ENCODE assay signal across 25 cellular contexts in genomic region chr10:61110936-61111335, GRCh38.
"Had no signal": no experiment of that assay in that cellular context is flagged by ENCODE, and none has a peak within 500 bp of the region (broad histone marks: within the 10 kb centered on the region; RNA-seq: fewer than 3 reads in every experiment).

No MANE protein-coding gene starts in this region.

- DNase-seq: esophagus squamous epithelium; glutamatergic neuron; immature natural killer cell; left ventricle myocardium inferior; lower lobe of right lung; natural killer cell; pancreas; right cardiac atrium; spleen; stimulated activated CD4-positive, alpha-beta T cell treated with anti-CD3 and anti-CD28 coated beads, Interleukin-15, amount 100 ng/mL, for 24 hours; stimulated activated CD4-positive, alpha-beta T cell treated with anti-CD3 and anti-CD28 coated beads, Interleukin-1b, Interleukin-23, amount 100 ng/mL, for 48 hours; stimulated activated CD4-positive, alpha-beta T cell treated with anti-CD3 and anti-CD28 coated beads, Interleukin-4, amount 100 ng/mL, for 24 hours; stimulated activated naive CD8-positive, alpha-beta T cell treated with anti-CD3 and anti-CD28 coated beads, Interleukin-15, amount 100 ng/mL, for 72 hours; testis; upper lobe of right lung had no signal

- FAIRE-seq: keratinocyte, pancreas had no signal

- H3K9me3 ChIP-seq: esophagus squamous epithelium, gastroesophageal sphincter, left ventricle myocardium inferior, lower lobe of right lung, pancreas, spleen, testis, tibial nerve, upper lobe of right lung, vagina had no signal

- H3K9me3 Mint-ChIP-seq: memory B cell; natural killer cell; neural crest cell; stimulated activated memory B cell treated with anti-CD40 and anti-IgM and Interleukin-4, amounts not matched to agents 10 μg/mL and 1 μg/mL and 100 μg/mL, for 72 hours; stimulated activated naive CD8-positive, alpha-beta T cell treated with anti-CD3 and anti-CD28 coated beads, Interleukin-15, amount 100 ng/mL, for 72 hours had no signal

- H3K4me1 ChIP-seq: gastroesophageal sphincter, left ventricle myocardium inferior, lower lobe of right lung, spleen, testis, tibial nerve, upper lobe of right lung, vagina had no signal

- H3K27me3 Mint-ChIP-seq: dendritic cell treated with granulocyte-macrophage colony-stimulating factor and Interleukin-4, amounts not matched to agents 40 ng/mL and 50 ng/mL, for 4 days had no signal

- H3K36me3 ChIP-seq: esophagus squamous epithelium, gastroesophageal sphincter, left ventricle myocardium inferior, lower lobe of right lung, pancreas, spleen, tibial nerve, upper lobe of right lung, vagina had no signal

- ATAC-seq: gastroesophageal sphincter; lower lobe of right lung; natural killer cell; right cardiac atrium; stimulated activated memory B cell treated with anti-CD40 and anti-IgM and Interleukin-4, amounts not matched to agents 10 μg/mL and 1 μg/mL and 100 μg/mL, for 72 hours; stimulated activated naive CD8-positive, alpha-beta T cell treated with anti-CD3 and anti-CD28 coated beads, Interleukin-15, amount 100 ng/mL, for 72 hours; upper lobe of right lung had no signal

- H3K4me1 Mint-ChIP-seq: immature natural killer cell; memory B cell; natural killer cell; neural crest cell; stimulated activated memory B cell treated with anti-CD40 and anti-IgM and Interleukin-4, amounts not matched to agents 10 μg/mL and 1 μg/mL and 100 μg/mL, for 72 hours; stimulated activated naive CD8-positive, alpha-beta T cell treated with anti-CD3 and anti-CD28 coated beads, Interleukin-15, amount 100 ng/mL, for 72 hours had no signal

- H3K4me3 Mint-ChIP-seq: dendritic cell treated with granulocyte-macrophage colony-stimulating factor and Interleukin-4, amounts not matched to agents 40 ng/mL and 50 ng/mL, for 4 days; immature natural killer cell; memory B cell; mesothelial cell of epicardium; natural killer cell; neural crest cell; stimulated activated memory B cell treated with anti-CD40 and anti-IgM and Interleukin-4, amounts not matched to agents 10 μg/mL and 1 μg/mL and 100 μg/mL, for 72 hours; stimulated activated naive CD8-positive, alpha-beta T cell treated with anti-CD3 and anti-CD28 coated beads, Interleukin-15, amount 100 ng/mL, for 72 hours had no signal

- H3K27ac ChIP-seq: esophagus squamous epithelium, gastroesophageal sphincter, left ventricle myocardium inferior, lower lobe of right lung, pancreas, spleen, testis, tibial nerve, upper lobe of right lung, vagina had no signal

- H3K27ac Mint-ChIP-seq: dendritic cell treated with granulocyte-macrophage colony-stimulating factor and Interleukin-4, amounts not matched to agents 40 ng/mL and 50 ng/mL, for 4 days; immature natural killer cell; memory B cell; mesothelial cell of epicardium; natural killer cell; progenitor cell of endocrine pancreas; stimulated activated memory B cell treated with anti-CD40 and anti-IgM and Interleukin-4, amounts not matched to agents 10 μg/mL and 1 μg/mL and 100 μg/mL, for 72 hours; stimulated activated naive CD8-positive, alpha-beta T cell treated with anti-CD3 and anti-CD28 coated beads, Interleukin-15, amount 100 ng/mL, for 72 hours had no signal

- H3K36me3 Mint-ChIP-seq: immature natural killer cell; mesothelial cell of epicardium; natural killer cell; stimulated activated memory B cell treated with anti-CD40 and anti-IgM and Interleukin-4, amounts not matched to agents 10 μg/mL and 1 μg/mL and 100 μg/mL, for 72 hours had no signal

- H3K4me3 ChIP-seq: esophagus squamous epithelium, gastroesophageal sphincter, left ventricle myocardium inferior, lower lobe of right lung, pancreas, spleen, testis, tibial nerve, upper lobe of right lung, vagina had no signal

- H3K27me3 ChIP-seq: esophagus squamous epithelium, gastroesophageal sphincter, pancreas, spleen, testis, tibial nerve, upper lobe of right lung, vagina had no signal
